ENCODE assay signal across 21 cellular contexts in the genomic region with DNA sequence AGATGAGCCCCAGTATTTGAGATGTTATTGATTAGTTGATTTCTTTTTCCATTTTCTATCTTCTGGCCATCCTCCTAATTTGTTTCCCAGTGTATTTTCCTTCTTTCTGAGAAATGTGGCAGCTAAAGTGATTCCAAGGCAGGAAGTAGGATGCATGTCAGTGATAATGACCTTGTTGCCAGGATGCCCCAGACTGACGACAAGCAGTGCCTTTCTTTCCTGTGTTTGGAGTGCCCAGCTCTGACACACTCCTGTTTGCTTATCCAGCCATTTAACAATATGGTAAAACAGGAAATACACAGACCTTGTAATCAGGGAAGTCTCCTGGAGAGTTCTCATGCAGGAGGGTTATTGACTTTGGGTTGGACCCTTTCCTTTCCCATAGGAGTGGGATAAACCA.
"Had no signal": no experiment of that assay in that cellular context is flagged by ENCODE, and none has a peak within 500 bp of the region (broad histone marks: within the 10 kb centered on the region; RNA-seq: fewer than 3 reads in every experiment).

No MANE protein-coding gene starts in this region.

- H3K27ac Mint-ChIP-seq: activated B cell treated with CpG ODN at 0.5 μM for 24 hours; activated naive CD8-positive, alpha-beta T cell treated with anti-CD3 and anti-CD28 coated beads, Interleukin-2, amount 50 U/mL, for 24 hours; activated T-helper 1 cell treated with anti-CD3 and anti-CD28 coated beads, Interleukin-12 subunit alpha, Interleukin-12 subunit beta, Interleukin-2, Interleukin-4 antibody, amounts not matched to agents 30 ng/mL and 10 ng/mL and 1 ng/mL, durations not matched to agents 14 hours and 24 hours and 36 hours; endodermal cell had no signal

- H3K4me3 ChIP-seq: ascending aorta, breast epithelium, dorsolateral prefrontal cortex, gastroesophageal sphincter, heart right ventricle, mucosa of descending colon, thyroid gland had no signal

- H3K36me3 ChIP-seq: breast epithelium, thyroid gland had no signal

- H3K4me1 ChIP-seq: ascending aorta, thyroid gland had no signal

- H3K4me3 Mint-ChIP-seq: activated B cell treated with CpG ODN at 0.5 μM for 24 hours; activated naive CD8-positive, alpha-beta T cell treated with anti-CD3 and anti-CD28 coated beads, Interleukin-2, amount 50 U/mL, for 24 hours; activated T-helper 1 cell treated with anti-CD3 and anti-CD28 coated beads, Interleukin-12 subunit alpha, Interleukin-12 subunit beta, Interleukin-2, Interleukin-4 antibody, amounts not matched to agents 30 ng/mL and 10 ng/mL and 1 ng/mL, durations not matched to agents 14 hours and 24 hours and 36 hours; endodermal cell; stimulated activated memory B cell treated with anti-CD40 and anti-IgM and Interleukin-4, amounts not matched to agents 10 μg/mL and 1 μg/mL and 100 μg/mL, for 72 hours had no signal

- H3K27ac ChIP-seq: ascending aorta, breast epithelium, gastroesophageal sphincter, heart right ventricle, neutrophil, thyroid gland had no signal

- H3K9me3 Mint-ChIP-seq: activated B cell treated with CpG ODN at 0.5 μM for 24 hours; activated naive CD8-positive, alpha-beta T cell treated with anti-CD3 and anti-CD28 coated beads, Interleukin-2, amount 50 U/mL, for 24 hours; endodermal cell; stimulated activated memory B cell treated with anti-CD40 and anti-IgM and Interleukin-4, amounts not matched to agents 10 μg/mL and 1 μg/mL and 100 μg/mL, for 72 hours had no signal

- DNase-seq: activated B cell treated with CpG ODN at 0.5 μM for 24 hours; activated CD4-positive, alpha-beta T cell treated with anti-CD3 and anti-CD28 coated beads for 48 hours; activated CD8-positive, alpha-beta memory T cell treated with anti-CD3 and anti-CD28 coated beads, Interleukin-2, amount 50 U/mL, for 48 hours; activated naive CD4-positive, alpha-beta T cell; activated naive CD8-positive, alpha-beta T cell treated with anti-CD3 and anti-CD28 coated beads, Interleukin-2, amount 50 U/mL, for 24 hours; dorsolateral prefrontal cortex; endodermal cell; heart right ventricle; mammary epithelial cell; mucosa of descending colon; naive thymus-derived CD4-positive, alpha-beta T cell; retina; stimulated activated CD4-positive, alpha-beta T cell treated with anti-CD3 and anti-CD28 coated beads, Interleukin-12 subunit alpha, Interleukin-12 subunit beta, amount 100 ng/mL, for 4 hours; stimulated activated CD4-positive, alpha-beta T cell treated with anti-CD3 and anti-CD28 coated beads, Interleukin-2, amount 100 ng/mL, for 24 hours; thyroid gland had no signal

- H3K9me3 ChIP-seq: ascending aorta, breast epithelium, gastroesophageal sphincter, heart right ventricle, mucosa of descending colon, neutrophil, thyroid gland had no signal

- ATAC-seq: activated naive CD8-positive, alpha-beta T cell treated with anti-CD3 and anti-CD28 coated beads, Interleukin-2, amount 50 U/mL, for 24 hours; gastroesophageal sphincter; heart right ventricle; mucosa of descending colon; naive thymus-derived CD4-positive, alpha-beta T cell; stimulated activated memory B cell treated with anti-CD40 and anti-IgM and Interleukin-4, amounts not matched to agents 10 μg/mL and 1 μg/mL and 100 μg/mL, for 72 hours had no signal

- H3K27me3 ChIP-seq: ascending aorta, breast epithelium, dorsolateral prefrontal cortex, gastroesophageal sphincter, heart right ventricle, neutrophil, thyroid gland had no signal

- H3K27me3 Mint-ChIP-seq: activated B cell treated with CpG ODN at 0.5 μM for 24 hours; activated naive CD8-positive, alpha-beta T cell treated with anti-CD3 and anti-CD28 coated beads, Interleukin-2, amount 50 U/mL, for 24 hours; naive thymus-derived CD4-positive, alpha-beta T cell; stimulated activated memory B cell treated with anti-CD40 and anti-IgM and Interleukin-4, amounts not matched to agents 10 μg/mL and 1 μg/mL and 100 μg/mL, for 72 hours had no signal
